In genomic region chr1:120414466-120414865, GRCh38 we compare ENCODE assay signal across 8 cellular contexts. TPM values are rescaled to one million over a fixed set of nuclear protein-coding genes. Genes with fewer than 3 reads are reported as not detected.
DNase-seq lines count a peak whose midpoint lies in the region; ATAC-seq and TF ChIP-seq lines count a peak whose summit lies in the region.
"Not testable (repeated sequence)": the region's sequence is repeated elsewhere in the genome, so short reads cannot be mapped to it uniquely, and the experiment has no call there.

No MANE protein-coding gene starts in this region.

- intact Hi-C loops in activated CD4-positive, alpha-beta T cell treated with anti-CD3 and anti-CD28 coated beads for 36 hours (cut with DNase I, micrococcal nuclease); esophagus muscularis mucosa (cut with DNase I): not testable (repeated sequence)

- not testable (repeated sequence) for TF ChIP-seq POLR2A in esophagus muscularis mucosa (IDR thresholded peaks at IDR 0.05; ENCODE audit: low read depth)

- not testable (repeated sequence) for H3K27me3 ChIP-seq in BLaER1 treated with 17β-estradiol and CSF1 and Interleukin-3, amounts not matched to agents 10 nM and 100 nM; esophagus muscularis mucosa; mucosa of rectum (ENCODE audit: control insufficient read depth in 2 of 2, insufficient read depth in 2 of 2, low read length in 2 of 2)

- not testable (repeated sequence) for H4K20me1 ChIP-seq in BLaER1 treated with 17β-estradiol and CSF1 and Interleukin-3, amounts not matched to agents 10 nM and 100 nM

- not testable (repeated sequence) for H3K36me3 Mint-ChIP-seq in activated CD4-positive, alpha-beta T cell treated with anti-CD3 and anti-CD28 coated beads for 36 hours (ENCODE audit: low read depth); stimulated activated memory B cell treated with anti-CD40 and anti-IgM and Interleukin-4, amounts not matched to agents 10 μg/mL and 1 μg/mL and 100 μg/mL, for 72 hours

- H3K36me3 ChIP-seq in BLaER1 treated with 17β-estradiol and CSF1 and Interleukin-3, amounts not matched to agents 10 nM and 100 nM; KOPT-K1 (ENCODE audit: insufficient read depth, low read length); esophagus muscularis mucosa; mucosa of rectum (ENCODE audit: control insufficient read depth in 2 of 2, insufficient read depth in 2 of 2, low read length in 2 of 2): not testable (repeated sequence)

- not testable (repeated sequence) for TF ChIP-seq CTCF in esophagus muscularis mucosa (IDR thresholded peaks at IDR 0.05)

- not testable (repeated sequence) for H3K4me2 ChIP-seq in BLaER1 treated with 17β-estradiol and CSF1 and Interleukin-3, amounts not matched to agents 10 nM and 100 nM

- TF ChIP-seq EP300 in esophagus muscularis mucosa (IDR thresholded peaks at IDR 0.05), result not testable (repeated sequence)

- H3K4me3 ChIP-seq in BLaER1 treated with 17β-estradiol and CSF1 and Interleukin-3, amounts not matched to agents 10 nM and 100 nM, result peak overlapping the region; percentile 56 to 74 (median 66); a peak in 18 of 20 replicates
- peak overlapping the region; percentile 64 to 77 (median 68) for H3K4me3 ChIP-seq in esophagus muscularis mucosa
- peak overlapping the region; percentile 56 to 58 for H3K4me3 ChIP-seq in mucosa of rectum (ENCODE audit: low read length in 2 of 2)

- H3K4me3 Mint-ChIP-seq in activated CD4-positive, alpha-beta T cell treated with anti-CD3 and anti-CD28 coated beads for 36 hours; stimulated activated memory B cell treated with anti-CD40 and anti-IgM and Interleukin-4, amounts not matched to agents 10 μg/mL and 1 μg/mL and 100 μg/mL, for 72 hours: not testable (repeated sequence)

- H3K9me3 ChIP-seq in BLaER1 treated with 17β-estradiol and CSF1 and Interleukin-3, amounts not matched to agents 10 nM and 100 nM (replicated peaks in 1 of 11); KOPT-K1 (ENCODE audit: insufficient read depth, low read length, poor library complexity, severe bottlenecking); esophagus muscularis mucosa; mucosa of rectum (ENCODE audit: control insufficient read depth in 2 of 2, low read length in 2 of 2): not testable (repeated sequence)

- peak overlapping the region in 6 of 11 experiments; percentile 71 to 77 (median 76); a peak in 9 of 22 replicates for H3K9ac ChIP-seq in BLaER1 treated with 17β-estradiol and CSF1 and Interleukin-3, amounts not matched to agents 10 nM and 100 nM
- H3K9ac ChIP-seq in mucosa of rectum (ENCODE audit: low read depth in 1 of 2, low read length in 2 of 2), result not testable (repeated sequence)

- POLR2A ChIA-PET in activated CD4-positive, alpha-beta T cell treated with anti-CD3 and anti-CD28 coated beads for 36 hours (lab: Charles Lee), result not testable (repeated sequence)

- 5% methylated on average over 3 of the region's 15 CpGs for WGBS in esophagus muscularis mucosa

- not testable (repeated sequence) for H3K9me3 Mint-ChIP-seq in activated CD4-positive, alpha-beta T cell treated with anti-CD3 and anti-CD28 coated beads for 36 hours (ENCODE audit: low read depth); stimulated activated memory B cell treated with anti-CD40 and anti-IgM and Interleukin-4, amounts not matched to agents 10 μg/mL and 1 μg/mL and 100 μg/mL, for 72 hours

- H3K27ac ChIP-seq in BLaER1 treated with 17β-estradiol and CSF1 and Interleukin-3, amounts not matched to agents 10 nM and 100 nM, result peak overlapping the region in 3 of 11 experiments; percentile 60 to 78 (median 76); a peak in 5 of 22 replicates
- peak overlapping the region; percentile 43 for H3K27ac ChIP-seq in KOPT-K1 (ENCODE audit: low read depth, low read length, poor library complexity, severe bottlenecking)
- H3K27ac ChIP-seq in esophagus muscularis mucosa (replicated peaks in 1 of 4), result peak overlapping the region in 2 of 4 donors; percentile 87 to 88
- not testable (repeated sequence) for H3K27ac ChIP-seq in mucosa of rectum (ENCODE audit: low read depth in 2 of 2, low read length in 2 of 2)

- ATAC-seq in GM19467 (IDR thresholded peaks at IDR 0.05; ENCODE audit: unreplicated experiment), result peak; percentile 9
- peak; percentile 5 for ATAC-seq in HG02884 (IDR thresholded peaks at IDR 0.05; ENCODE audit: unreplicated experiment)
- ATAC-seq in activated CD4-positive, alpha-beta T cell treated with anti-CD3 and anti-CD28 coated beads for 36 hours, result peak; percentile 11
- ATAC-seq in stimulated activated memory B cell treated with anti-CD40 and anti-IgM and Interleukin-4, amounts not matched to agents 10 μg/mL and 1 μg/mL and 100 μg/mL, for 72 hours, result peak; percentile 46

- H3K27me3 Mint-ChIP-seq in activated CD4-positive, alpha-beta T cell treated with anti-CD3 and anti-CD28 coated beads for 36 hours; stimulated activated memory B cell treated with anti-CD40 and anti-IgM and Interleukin-4, amounts not matched to agents 10 μg/mL and 1 μg/mL and 100 μg/mL, for 72 hours: not testable (repeated sequence)

- not testable (repeated sequence) for DNase-seq in activated CD4-positive, alpha-beta T cell treated with anti-CD3 and anti-CD28 coated beads for 36 hours; esophagus muscularis mucosa (ENCODE audit: extremely low spot score)

- H3K27ac Mint-ChIP-seq in activated CD4-positive, alpha-beta T cell treated with anti-CD3 and anti-CD28 coated beads for 36 hours; stimulated activated memory B cell treated with anti-CD40 and anti-IgM and Interleukin-4, amounts not matched to agents 10 μg/mL and 1 μg/mL and 100 μg/mL, for 72 hours: not testable (repeated sequence)

- not testable (repeated sequence) for H3K4me1 ChIP-seq in BLaER1 treated with 17β-estradiol and CSF1 and Interleukin-3, amounts not matched to agents 10 nM and 100 nM; esophagus muscularis mucosa; mucosa of rectum (ENCODE audit: control insufficient read depth in 2 of 2, insufficient read depth in 2 of 2, low read length in 2 of 2)

- not testable (repeated sequence) for H3K4me1 Mint-ChIP-seq in activated CD4-positive, alpha-beta T cell treated with anti-CD3 and anti-CD28 coated beads for 36 hours; stimulated activated memory B cell treated with anti-CD40 and anti-IgM and Interleukin-4, amounts not matched to agents 10 μg/mL and 1 μg/mL and 100 μg/mL, for 72 hours

- CTCF ChIA-PET in activated CD4-positive, alpha-beta T cell treated with anti-CD3 and anti-CD28 coated beads for 36 hours (lab: Charles Lee), result not testable (repeated sequence)

RNA-seq across cellular contexts. Expression of gene NBPF8, which starts 0.4 kb away (rescaled TPM):
- 10 to 100 TPM; 23.5 to 23.7 TPM for total RNA-seq in activated CD4-positive, alpha-beta T cell treated with anti-CD3 and anti-CD28 coated beads for 36 hours
- total RNA-seq in esophagus muscularis mucosa, result 10 to 100 TPM; 10.8 to 23.8 (median 11.8) TPM
